ENCODE assay signal across 22 cellular contexts in genomic region chr3:22627993-22628499, GRCh38.
DNase-seq lines count a peak whose midpoint lies in the region; ATAC-seq, FAIRE-seq and TF ChIP-seq lines count a peak whose summit lies in the region.
"Had no signal": no experiment of that assay in that cellular context is flagged by ENCODE, and none has a peak within 500 bp of the region (broad histone marks: within the 10 kb centered on the region; RNA-seq: fewer than 3 reads in every experiment).

No MANE protein-coding gene starts in this region.

- H3K4me3 Mint-ChIP-seq in nephron progenitor cell (no peak overlapping the region), type B pancreatic cell (no peak overlapping the region)
- no peak overlapping the region for H3K4me3 Mint-ChIP-seq in activated CD4-positive, alpha-beta T cell treated with anti-CD3 and anti-CD28 coated beads, Interleukin-2, amount 10 ng/mL, durations not matched to agents 7 days and 5 days
- H3K4me3 Mint-ChIP-seq: B cell; CD8-positive, alpha-beta T cell; GM23338; H9 had no signal

- POLR2A ChIA-PET in HepG2 (lab: Yijun Ruan, JAX) = no interaction called here
- POLR2A ChIA-PET in activated CD4-positive, alpha-beta T cell treated with anti-CD3 and anti-CD28 coated beads, Interleukin-2, amount 10 ng/mL, durations not matched to agents 7 days and 5 days (lab: Charles Lee) = no interaction called here

- no CpG with 5 or more reads among the region's 3 CpGs for WGBS in HepG2 (ENCODE audit: low lambda C conversion rate)
- 60% methylated on average over 1 of the region's 3 CpGs for WGBS in right lobe of liver (ENCODE audit: insufficient coverage, low coverage, low lambda C conversion rate, missing lambda C conversion rate)

- BruUV-seq in HepG2 (replicated peaks; lab: Mats Ljungman, UMichigan) = no TSS peak

- intact Hi-C loops in HepG2 (cut with micrococcal nuclease; ENCODE audit: unreplicated experiment) (no loop called here), right lobe of liver (cut with DNase I) (no loop called here)

- TF ChIP-seq RAD21 in HepG2 (CRISPR knock-in tag; IDR thresholded peaks at IDR 0.05) = no peak

- no peak overlapping the region for H3K9ac ChIP-seq in HepG2 (ENCODE audit: insufficient read depth, low read depth, low read length)
- H3K9ac ChIP-seq: BLaER1 had no signal

- H3K4me2 ChIP-seq in HepG2 (ENCODE audit: low read depth, low read length) = no peak overlapping the region
- H3K4me2 ChIP-seq: BLaER1, GM23338 had no signal

- H3K9me3 Mint-ChIP-seq in nephron progenitor cell (peaks cover 7% of the 10 kb centered on the region), type B pancreatic cell (peaks cover 8% of the 10 kb centered on the region)
- H3K9me3 Mint-ChIP-seq in activated CD4-positive, alpha-beta T cell treated with anti-CD3 and anti-CD28 coated beads, Interleukin-2, amount 10 ng/mL, durations not matched to agents 7 days and 5 days = peaks cover 5% of the 10 kb centered on the region
- H3K9me3 Mint-ChIP-seq: GM23338 had no signal

- no peak for FAIRE-seq in HepG2 (lab: Jason Lieb, UNC)
- FAIRE-seq: A204.1, G401.6, GM12878, GM19239 had no signal

- CTCF ChIA-PET in HepG2 (lab: Yijun Ruan, JAX; ENCODE audit: low intra/inter-chr PET ratio, low total read pairs) = no interaction called here
- CTCF ChIA-PET in activated CD4-positive, alpha-beta T cell treated with anti-CD3 and anti-CD28 coated beads, Interleukin-2, amount 10 ng/mL, durations not matched to agents 7 days and 5 days (lab: Charles Lee) = no interaction called here

- H3K9me3 ChIP-seq in HepG2 (ENCODE audit: low read length) (peaks cover 16% of the 10 kb centered on the region; the same call in 1 of the 2 replicates), right lobe of liver (no peaks in the 10 kb centered on the region)
- H3K9me3 ChIP-seq: Caco-2 had no signal

- H3K27me3 ChIP-seq in HepG2 (ENCODE audit: control insufficient read depth in 1 of 2, insufficient read depth in 2 of 2, low read length in 2 of 2) (no peaks in the 10 kb centered on the region; a peak in 1 of 5 replicates), right lobe of liver (no peaks in the 10 kb centered on the region)
- H3K27me3 ChIP-seq: BLaER1 had no signal

- TF ChIP-seq POLR2A in HepG2 (IDR thresholded peaks at IDR 0.05; ENCODE audit: insufficient read depth in 1 of 2, low read depth in 2 of 2, low read length in 2 of 2) = no peak
- no peak for TF ChIP-seq POLR2A in right lobe of liver (IDR thresholded peaks at IDR 0.05)

- H3K4me1 ChIP-seq in HepG2 (ENCODE audit: insufficient read depth, low read length) (0 out of 2 replicates have a peak, but pooled peaks cover 9% of the 10 kb centered on the region), right lobe of liver (no peaks in the 10 kb centered on the region)
- H3K4me1 ChIP-seq: BLaER1, Caco-2 had no signal

- no peaks in the 10 kb centered on the region for H3K79me2 ChIP-seq in HepG2 (ENCODE audit: insufficient read depth, low read length)

- H3K36me3 ChIP-seq in HepG2 (replicated peaks in 1 of 2; ENCODE audit: control insufficient read depth in 1 of 2, insufficient read depth in 2 of 2, low read length in 2 of 2) (no peaks in the 10 kb centered on the region), right lobe of liver (no peaks in the 10 kb centered on the region)
- H3K36me3 ChIP-seq: BLaER1 had no signal

- in situ Hi-C loops in HepG2 (cut with HindIII; ENCODE audit: extremely low pct_ligation_motif_present, low pct_unique_long_range_greater_than_20kb) = no loop called here

- DNase-seq in HepG2 (ENCODE audit: low spot score) (no peak), right lobe of liver (no peak), nephron progenitor cell (peak; percentile 8), type B pancreatic cell (ENCODE audit: extremely low spot score, unreplicated experiment) (peak; percentile 62)
- DNase-seq in activated CD4-positive, alpha-beta T cell treated with anti-CD3 and anti-CD28 coated beads, Interleukin-2, amount 10 ng/mL, durations not matched to agents 7 days and 5 days = no peak
- DNase-seq: Caco-2; CD4-positive, CD25-positive, alpha-beta regulatory T cell; CD8-positive, alpha-beta T cell; DMS153; DND-41; H9 had no signal

- H3K36me3 Mint-ChIP-seq in nephron progenitor cell (ENCODE audit: low read depth) = no peaks in the 10 kb centered on the region
- no peaks in the 10 kb centered on the region for H3K36me3 Mint-ChIP-seq in type B pancreatic cell
- H3K36me3 Mint-ChIP-seq in activated CD4-positive, alpha-beta T cell treated with anti-CD3 and anti-CD28 coated beads, Interleukin-2, amount 10 ng/mL, durations not matched to agents 7 days and 5 days (ENCODE audit: low read depth) = no peaks in the 10 kb centered on the region
- H3K36me3 Mint-ChIP-seq: CD4-positive, CD25-positive, alpha-beta regulatory T cell; CD8-positive, alpha-beta T cell had no signal

- no peak overlapping the region for H3K27ac ChIP-seq in HepG2 (ENCODE audit: extremely low read length, insufficient read depth, low read length)
- no peak overlapping the region for H3K27ac ChIP-seq in right lobe of liver
- H3K27ac ChIP-seq: 22Rv1, BLaER1, C4-2B had no signal

- no peaks in the 10 kb centered on the region for H4K20me1 ChIP-seq in HepG2 (ENCODE audit: insufficient read depth, low read length)
- H4K20me1 ChIP-seq: BLaER1 had no signal

- H3K4me1 Mint-ChIP-seq in nephron progenitor cell (peaks cover 5% of the 10 kb centered on the region), type B pancreatic cell (ENCODE audit: unreplicated experiment) (no peaks in the 10 kb centered on the region)
- no peaks in the 10 kb centered on the region for H3K4me1 Mint-ChIP-seq in activated CD4-positive, alpha-beta T cell treated with anti-CD3 and anti-CD28 coated beads, Interleukin-2, amount 10 ng/mL, durations not matched to agents 7 days and 5 days
- H3K4me1 Mint-ChIP-seq: B cell; CD4-positive, CD25-positive, alpha-beta regulatory T cell; GM23338 had no signal

- ATAC-seq in HepG2 (peak; percentile 59; the same call in 1 of the 3 replicates), right lobe of liver (no peak), HG02840 (IDR thresholded peaks at IDR 0.05; ENCODE audit: low FRiP score, unreplicated experiment) (no peak)
- ATAC-seq: CD8-positive, alpha-beta T cell; GM12878; GM23338; HCT116 had no signal

- TF ChIP-seq EP300 in HepG2 (IDR thresholded peaks at IDR 0.05; ENCODE audit: low read depth in 2 of 2, low read length in 2 of 2) (no peak), HepG2 (CRISPR knock-in tag; IDR thresholded peaks at IDR 0.05; ENCODE audit: borderline replicate concordance) (no peak)

- H2AFZ ChIP-seq in HepG2 (ENCODE audit: low read length) = no peak overlapping the region
- H2AFZ ChIP-seq: GM23338 had no signal

- H3K27ac Mint-ChIP-seq in nephron progenitor cell = peak overlapping the region; percentile 24
- H3K27ac Mint-ChIP-seq in type B pancreatic cell = no peak overlapping the region
- H3K27ac Mint-ChIP-seq in activated CD4-positive, alpha-beta T cell treated with anti-CD3 and anti-CD28 coated beads, Interleukin-2, amount 10 ng/mL, durations not matched to agents 7 days and 5 days = no peak overlapping the region
- H3K27ac Mint-ChIP-seq: B cell; CD4-positive, CD25-positive, alpha-beta regulatory T cell; CD8-positive, alpha-beta T cell; GM23338; H9 had no signal

- TF ChIP-seq CTCF in HepG2 (CRISPR knock-in tag; IDR thresholded peaks at IDR 0.05) (no peak), right lobe of liver (IDR thresholded peaks at IDR 0.05) (no peak), nephron progenitor cell (IDR thresholded peaks at IDR 0.05) (no peak), type B pancreatic cell (conservative IDR thresholded peaks at IDR 0.05) (no peak)

- H3K27me3 Mint-ChIP-seq in nephron progenitor cell (ENCODE audit: low read depth, poor library complexity) (peaks cover 7% of the 10 kb centered on the region), type B pancreatic cell (no peaks in the 10 kb centered on the region)
- no peaks in the 10 kb centered on the region for H3K27me3 Mint-ChIP-seq in activated CD4-positive, alpha-beta T cell treated with anti-CD3 and anti-CD28 coated beads, Interleukin-2, amount 10 ng/mL, durations not matched to agents 7 days and 5 days
- H3K27me3 Mint-ChIP-seq: CD4-positive, CD25-positive, alpha-beta regulatory T cell had no signal

- H3K4me3 ChIP-seq in HepG2 (replicated peaks in 1 of 3; ENCODE audit: insufficient read depth in 1 of 3, low read depth in 2 of 3, low read length in 3 of 3) (no peak overlapping the region), right lobe of liver (no peak overlapping the region)
- H3K4me3 ChIP-seq: BLaER1, GM12878, GM23338 had no signal

TF ChIP-seq in HepG2, 621 proteins besides CTCF, POLR2A, EP300 and RAD21 (continues in another document):
- TF ChIP-seq ZNF816 (CRISPR knock-in tag; IDR thresholded peaks at IDR 0.05; ENCODE audit: borderline replicate concordance) (no peak), ZNF766 (CRISPR knock-in tag; IDR thresholded peaks at IDR 0.05; ENCODE audit: borderline replicate concordance) (no peak), ZNF484 (CRISPR knock-in tag; IDR thresholded peaks at IDR 0.05; ENCODE audit: borderline replicate concordance, low read depth) (no peak), CHD4 (IDR thresholded peaks at IDR 0.05; ENCODE audit: borderline replicate concordance, low read length) (no peak), ZMAT3 (CRISPR knock-in tag; conservative IDR thresholded peaks at IDR 0.05) (no peak), ZNF281 (CRISPR knock-in tag; IDR thresholded peaks at IDR 0.05; ENCODE audit: borderline replicate concordance) (0 out of 2 replicates have a peak, but pooled peaks have one; percentile 22)

Comparison
In these comparisons a context has a peak if more than half of its experiments do, and no peak if none do; other contexts are left out.
1. DNase-seq: peak in nephron progenitor cell (single experiment) and type B pancreatic cell (single experiment); none in HepG2 (single experiment), right lobe of liver (0 of 3) and activated CD4-positive, alpha-beta T cell treated with anti-CD3 and anti-CD28 coated beads, Interleukin-2, amount 10 ng/mL, durations not matched to agents 7 days and 5 days (single experiment).